Comparison of ENCODE assay signal across 9 cellular contexts in the genomic region with DNA sequence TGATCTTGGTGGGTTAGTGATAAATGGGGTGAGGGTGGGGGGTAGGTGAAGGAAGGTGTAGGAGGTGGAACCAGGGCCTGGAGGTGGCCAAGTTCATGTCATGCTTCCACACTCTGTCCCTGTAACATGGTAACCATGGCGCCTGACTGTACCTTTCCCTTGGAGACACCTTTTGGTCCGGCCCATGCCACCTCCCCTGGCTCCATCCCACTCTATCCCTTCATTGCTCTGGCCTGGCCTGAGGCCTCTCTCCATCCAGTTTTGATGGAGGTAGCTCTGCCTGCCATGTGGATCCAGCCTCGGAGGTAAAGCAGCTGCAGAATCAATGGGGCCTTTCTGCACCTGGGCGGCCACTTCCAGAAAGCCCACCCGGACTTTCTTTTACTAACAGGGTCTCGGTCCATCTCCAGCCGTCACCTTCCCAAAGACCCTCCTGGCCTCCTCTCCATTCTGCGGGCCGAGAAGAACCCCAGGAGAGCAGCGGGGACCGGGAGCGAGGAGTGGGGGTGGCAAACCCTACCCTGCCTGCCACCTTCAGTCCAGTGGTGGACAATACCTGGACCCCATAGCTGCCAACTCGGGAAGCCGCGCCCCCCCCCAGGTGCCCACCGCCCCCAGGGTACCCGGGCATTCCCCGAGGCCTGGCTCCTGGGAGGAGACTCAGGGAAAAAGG. TPM values are rescaled to one million over a fixed set of nuclear protein-coding genes. Genes with fewer than 3 reads are reported as not detected.
A peak's percentile ranks its signal among the peaks of the same experiment; 100 is the strongest.
DNase-seq lines count a peak whose midpoint lies in the region; ATAC-seq, FAIRE-seq and TF ChIP-seq lines count a peak whose summit lies in the region.
"Had no signal": no experiment of that assay in that cellular context is flagged by ENCODE, and none has a peak within 500 bp of the region (broad histone marks: within the 10 kb centered on the region; RNA-seq: fewer than 3 reads in every experiment).

No MANE protein-coding gene starts in this region.

- peaks cover 4% of the 10 kb centered on the region; the same call in 1 of the 2 replicates for H4K20me1 ChIP-seq in HepG2 (ENCODE audit: insufficient read depth, low read length)

- 13% methylated on average over 13 of the region's 18 CpGs for WGBS in HepG2 (ENCODE audit: low lambda C conversion rate)

- peaks cover 23% of the 10 kb centered on the region for H3K79me2 ChIP-seq in HepG2 (ENCODE audit: insufficient read depth, low read length)

- ATAC-seq in HepG2 (peak; percentile 19), thoracic aorta (ENCODE audit: insufficient number of reproducible peaks, low FRiP score, low read depth) (peak; percentile 3), GM21381 (IDR thresholded peaks at IDR 0.05; ENCODE audit: unreplicated experiment) (no peak)
- no peak for ATAC-seq in activated CD4-positive, CD25-positive, alpha-beta regulatory T cell treated with anti-CD3 and anti-CD28 coated beads, Interleukin-2, amount 50 U/mL, for 24 hours

- peak overlapping the region; percentile 95 for H3K9ac ChIP-seq in HepG2 (ENCODE audit: insufficient read depth, low read depth, low read length)

- CTCF ChIA-PET in HepG2 (lab: Yijun Ruan, JAX; ENCODE audit: low intra/inter-chr PET ratio, low total read pairs) = no interaction called here

- H3K27ac ChIP-seq in ascending aorta (peak overlapping the region; percentile 92 to 93), HepG2 (ENCODE audit: extremely low read length, insufficient read depth, low read length) (no peak overlapping the region), thoracic aorta (peak overlapping the region; percentile 86 to 92)

- H3K36me3 Mint-ChIP-seq in T-helper 2 cell treated with Interferon-gamma antibody and Interleukin-4, amounts not matched to agents 5 μg/mL and 100 μg/mL, for 36 hours (ENCODE audit: low read depth) = peaks cover 12% of the 10 kb centered on the region

- no peaks in the 10 kb centered on the region for H3K9me3 Mint-ChIP-seq in T-helper 2 cell treated with Interferon-gamma antibody and Interleukin-4, amounts not matched to agents 5 μg/mL and 100 μg/mL, for 36 hours

- no TSS peak for BruUV-seq in HepG2 (replicated peaks; lab: Mats Ljungman, UMichigan)

- no peak for TF ChIP-seq POLR2A in HepG2 (IDR thresholded peaks at IDR 0.05; ENCODE audit: insufficient read depth in 1 of 2, low read depth in 2 of 2, low read length in 2 of 2)

- H3K4me3 ChIP-seq in ascending aorta (peak overlapping the region; percentile 85 to 93), HepG2 (replicated peaks in 1 of 3; ENCODE audit: insufficient read depth in 1 of 3, low read depth in 2 of 3, low read length in 3 of 3) (peak overlapping the region; percentile 89 to 100 (median 97)), thoracic aorta (peak overlapping the region; percentile 99)

- H3K4me1 ChIP-seq in ascending aorta (peaks cover 2 to 12% of the 10 kb centered on the region in 2 donors), HepG2 (ENCODE audit: insufficient read depth, low read length) (peaks cover 45% of the 10 kb centered on the region), thoracic aorta (ENCODE audit: control insufficient read depth in 1 of 2, low read depth in 2 of 2) (peaks cover 9 to 20% of the 10 kb centered on the region in 2 donors)

- H3K27me3 ChIP-seq in ascending aorta (no peaks in the 10 kb centered on the region), HepG2 (ENCODE audit: control insufficient read depth in 1 of 2, insufficient read depth in 2 of 2, low read length in 2 of 2) (peaks cover 1 to 9% of the 10 kb centered on the region in 2 experiments; a peak in 2 of 5 replicates), thoracic aorta (replicated peaks; ENCODE audit: insufficient read depth) (no peaks in the 10 kb centered on the region)

- H3K9me3 ChIP-seq in ascending aorta (no peaks in the 10 kb centered on the region), HepG2 (ENCODE audit: low read length) (no peaks in the 10 kb centered on the region), thoracic aorta (no peaks in the 10 kb centered on the region)

- TF ChIP-seq EP300 in HepG2 (IDR thresholded peaks at IDR 0.05; ENCODE audit: low read depth in 2 of 2, low read length in 2 of 2) (no peak), HepG2 (CRISPR knock-in tag; IDR thresholded peaks at IDR 0.05; ENCODE audit: borderline replicate concordance) (no peak)

- no peak for DNase-seq in T-helper 2 cell treated with Interferon-gamma antibody and Interleukin-4, amounts not matched to agents 5 μg/mL and 100 μg/mL, for 36 hours (ENCODE audit: low spot score)
- no peak for DNase-seq in T-helper 2 cell
- no peak for DNase-seq in ascending aorta (ENCODE audit: low spot score in 2 of 2)
- no peak for DNase-seq in HepG2 (ENCODE audit: low spot score)
- no peak for DNase-seq in thoracic aorta (ENCODE audit: low spot score)
- no peak for DNase-seq in NCI-H345 (lab: John Stamatoyannopoulos, UW)

- intact Hi-C loops in ascending aorta (cut with DNase I) (loop anchor here (2.0 to 5.0 kb wide), 3 partner anchors 37 to 596 kb away; partner anchors contain the start of genes BRI3 and NPTX2), HepG2 (cut with micrococcal nuclease; ENCODE audit: unreplicated experiment) (loop anchor here (2.0 kb wide), 1 partner anchor 45 kb away; no protein-coding TSS in a partner anchor)

- no peak for TF ChIP-seq RAD21 in HepG2 (CRISPR knock-in tag; IDR thresholded peaks at IDR 0.05)

- peaks cover 4 to 17% of the 10 kb centered on the region in 2 donors for H3K36me3 ChIP-seq in ascending aorta
- H3K36me3 ChIP-seq in HepG2 (replicated peaks in 1 of 2; ENCODE audit: control insufficient read depth in 1 of 2, insufficient read depth in 2 of 2, low read length in 2 of 2) = peaks cover 6 to 18% of the 10 kb centered on the region in 2 experiments
- H3K36me3 ChIP-seq in thoracic aorta = peaks cover 14% of the 10 kb centered on the region

- H3K4me3 Mint-ChIP-seq in T-helper 2 cell treated with Interferon-gamma antibody and Interleukin-4, amounts not matched to agents 5 μg/mL and 100 μg/mL, for 36 hours = peak overlapping the region; percentile 71

- FAIRE-seq in HepG2 (lab: Jason Lieb, UNC) = no peak
- FAIRE-seq: D721Med had no signal

- POLR2A ChIA-PET in HepG2 (lab: Yijun Ruan, JAX) = interaction anchor here (0.8 to 2.8 kb wide), 2 partner anchors 14 to 459 kb away, joined by 4 to 11 read pairs; no protein-coding TSS in a partner anchor

- TF ChIP-seq CTCF in ascending aorta (IDR thresholded peaks at IDR 0.05) (peak in 1 of 3 experiments; percentile 12), HepG2 (CRISPR knock-in tag; IDR thresholded peaks at IDR 0.05) (peak; percentile 11; the same call in 1 of the 2 replicates), thoracic aorta (IDR thresholded peaks at IDR 0.05) (no peak)

- H3K27ac Mint-ChIP-seq in T-helper 2 cell treated with Interferon-gamma antibody and Interleukin-4, amounts not matched to agents 5 μg/mL and 100 μg/mL, for 36 hours = peak overlapping the region; percentile 15

- no peak overlapping the region for H2AFZ ChIP-seq in HepG2 (ENCODE audit: low read length)

- in situ Hi-C loops in HepG2 (cut with HindIII; ENCODE audit: extremely low pct_ligation_motif_present, low pct_unique_long_range_greater_than_20kb) = no loop called here

- peaks cover 10% of the 10 kb centered on the region for H3K4me1 Mint-ChIP-seq in T-helper 2 cell treated with Interferon-gamma antibody and Interleukin-4, amounts not matched to agents 5 μg/mL and 100 μg/mL, for 36 hours (ENCODE audit: low read depth)

- peak overlapping the region; percentile 93 for H3K4me2 ChIP-seq in HepG2 (ENCODE audit: low read depth, low read length)

- peaks cover 4% of the 10 kb centered on the region for H3K27me3 Mint-ChIP-seq in T-helper 2 cell treated with Interferon-gamma antibody and Interleukin-4, amounts not matched to agents 5 μg/mL and 100 μg/mL, for 36 hours (ENCODE audit: low read depth)

RNA-seq across cellular contexts. Expression of gene TRRAP, which starts 0.5 kb away (rescaled TPM):
- total RNA-seq in ascending aorta (23.4 TPM), HepG2 (2016; rRNA removed; fragmentation: Illumina TruSeq; extraction: Trizol) (10.5 and 21.3 TPM in 2 replicates), thoracic aorta (10 to 100 TPM; 44.8 to 49.5 TPM)
- total RNA-seq in HepG2 (2016; cell fraction: cytosol; rRNA removed; fragmentation: Illumina TruSeq; extraction: Trizol; ENCODE audit: low read depth) = 3.5 and 3.8 TPM in 2 replicates
- total RNA-seq in HepG2 (2016; cell fraction: insoluble cytoplasmic fraction; rRNA removed; fragmentation: Illumina TruSeq; extraction: Trizol) = 9.6 and 18.3 TPM in 2 replicates
- total RNA-seq in HepG2 (2016; cell fraction: membrane; rRNA removed; fragmentation: Illumina TruSeq; extraction: Trizol) = 6.8 and 6.9 TPM in 2 replicates
- 22.4 and 25.4 TPM in 2 replicates for total RNA-seq in HepG2 (2016; cell fraction: nucleus; rRNA removed; fragmentation: Illumina TruSeq; extraction: Trizol)
- 8.6 and 9.5 TPM in 2 replicates for polyA plus RNA-seq in HepG2 (2011; rRNA removed)
- polyA plus RNA-seq in HepG2 (2011; cell fraction: cytosol; rRNA removed) = 8.9 and 9.3 TPM in 2 replicates
- 26.9 and 30.9 TPM in 2 replicates for polyA plus RNA-seq in HepG2 (2011; cell fraction: nucleus; rRNA removed)
- 13.4 and 13.9 TPM in 2 replicates for polyA plus RNA-seq in HepG2 (2012)
- 0.68 and 0.73 TPM in 2 replicates for polyA plus RNA-seq in HepG2 (2016; cell fraction: cytosol; fragmentation: Illumina TruSeq; extraction: Trizol; ENCODE audit: low read depth)
- polyA plus RNA-seq in HepG2 (2016; cell fraction: insoluble cytoplasmic fraction; fragmentation: Illumina TruSeq; extraction: Trizol; ENCODE audit: low read depth) = 12.7 and 17.5 TPM in 2 replicates
- polyA plus RNA-seq in HepG2 (2016; cell fraction: membrane; fragmentation: Illumina TruSeq; extraction: Trizol; ENCODE audit: low read depth) = 1.4 and 1.6 TPM in 2 replicates
- 26.9 and 27.3 TPM in 2 replicates for polyA plus RNA-seq in HepG2 (2016; cell fraction: nucleus; fragmentation: Illumina TruSeq; extraction: Trizol; ENCODE audit: insufficient read depth, low read depth)
- polyA minus RNA-seq in HepG2 (2011; rRNA and poly(A)+ RNA removed; ENCODE audit: low replicate concordance) = 41.8 and 47.7 TPM in 2 replicates
- polyA minus RNA-seq in HepG2 (2011; cell fraction: cytosol; rRNA and poly(A)+ RNA removed) = 25.9 and 27.0 TPM in 2 replicates
- polyA minus RNA-seq in HepG2 (2011; cell fraction: nucleus; rRNA and poly(A)+ RNA removed) = 44.8 and 46.1 TPM in 2 replicates

RNA-seq across cellular contexts. Expression of gene TMEM130, which starts 8.0 kb away (rescaled TPM):
- 33.6 TPM for total RNA-seq in ascending aorta
- not detected in 2 replicates for total RNA-seq in HepG2 (2016; rRNA removed; fragmentation: Illumina TruSeq; extraction: Trizol)
- total RNA-seq in HepG2 (2016; cell fraction: cytosol; rRNA removed; fragmentation: Illumina TruSeq; extraction: Trizol; ENCODE audit: low read depth) = not detected in 2 replicates
- not detected in 2 replicates for total RNA-seq in HepG2 (2016; cell fraction: insoluble cytoplasmic fraction; rRNA removed; fragmentation: Illumina TruSeq; extraction: Trizol)
- not detected in 2 replicates for total RNA-seq in HepG2 (2016; cell fraction: membrane; rRNA removed; fragmentation: Illumina TruSeq; extraction: Trizol)
- not detected in 2 replicates for total RNA-seq in HepG2 (2016; cell fraction: nucleus; rRNA removed; fragmentation: Illumina TruSeq; extraction: Trizol)
- not detected in 2 replicates for polyA plus RNA-seq in HepG2 (2011; rRNA removed)
- polyA plus RNA-seq in HepG2 (2011; cell fraction: cytosol; rRNA removed) = not detected in 2 replicates
- polyA plus RNA-seq in HepG2 (2011; cell fraction: nucleus; rRNA removed) = not detected in 2 replicates
- polyA plus RNA-seq in HepG2 (2012) = not detected in 2 replicates
- not detected in 2 replicates for polyA plus RNA-seq in HepG2 (2016; cell fraction: cytosol; fragmentation: Illumina TruSeq; extraction: Trizol; ENCODE audit: low read depth)
- polyA plus RNA-seq in HepG2 (2016; cell fraction: insoluble cytoplasmic fraction; fragmentation: Illumina TruSeq; extraction: Trizol; ENCODE audit: low read depth) = not detected in 2 replicates
- polyA plus RNA-seq in HepG2 (2016; cell fraction: membrane; fragmentation: Illumina TruSeq; extraction: Trizol; ENCODE audit: low read depth) = not detected in 2 replicates
- not detected in 2 replicates for polyA plus RNA-seq in HepG2 (2016; cell fraction: nucleus; fragmentation: Illumina TruSeq; extraction: Trizol; ENCODE audit: insufficient read depth, low read depth)
- not detected in 2 replicates for polyA minus RNA-seq in HepG2 (2011; rRNA and poly(A)+ RNA removed; ENCODE audit: low replicate concordance)
- polyA minus RNA-seq in HepG2 (2011; cell fraction: cytosol; rRNA and poly(A)+ RNA removed) = not detected in 2 replicates
- not detected in 2 replicates for polyA minus RNA-seq in HepG2 (2011; cell fraction: nucleus; rRNA and poly(A)+ RNA removed)
- total RNA-seq in thoracic aorta = 10 to 100 TPM; 26.2 to 57.0 TPM

Comparison
In these comparisons a context has a peak if more than half of its experiments do, and no peak if none do; other contexts are left out.
1. ATAC-seq: peak in HepG2 (single experiment) and thoracic aorta (single experiment); none in GM21381 (single experiment) and activated CD4-positive, CD25-positive, alpha-beta regulatory T cell treated with anti-CD3 and anti-CD28 coated beads, Interleukin-2, amount 50 U/mL, for 24 hours (0 of 2).
2. RNA of gene TMEM130, which starts 8.0 kb away (total RNA-seq): 26.2 to 57.0 TPM in thoracic aorta and 33.6 TPM in ascending aorta (single experiment); not detected in HepG2; every median in the first group is over 10 times any median in the second.
3. Peak in every context shown above with its lines, with median percentiles within 50 percentile points of each other: H3K4me3 ChIP-seq.